Comparison of ENCODE assay signal across 1 cellular context in the genomic region with DNA sequence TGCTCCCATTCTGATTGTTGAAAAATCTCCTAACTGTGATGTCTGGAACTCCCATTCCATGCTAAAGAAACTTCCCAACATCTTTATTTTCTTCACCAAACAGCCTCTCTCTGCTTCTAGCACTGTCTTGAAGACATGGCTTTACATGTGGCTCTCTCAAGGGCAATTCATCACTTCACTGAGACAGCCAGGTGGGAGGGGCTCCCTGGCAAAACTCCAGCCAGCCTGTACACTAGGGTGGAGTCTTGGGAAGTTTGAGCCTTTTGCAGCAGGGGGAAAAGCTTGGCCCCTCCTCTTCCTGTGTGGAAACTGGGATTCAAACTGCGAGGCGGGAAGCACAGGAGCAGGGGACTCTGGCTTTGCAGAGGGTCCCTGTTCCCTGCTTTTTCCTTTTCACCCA.
TF ChIP-seq lines count a peak whose summit lies in the region.

No MANE protein-coding gene starts in this region.

TF ChIP-seq in HCT116, 20 proteins besides CTCF, POLR2A, EP300 and RAD21 (continued from another document):
- TF ChIP-seq, protein P1, sequence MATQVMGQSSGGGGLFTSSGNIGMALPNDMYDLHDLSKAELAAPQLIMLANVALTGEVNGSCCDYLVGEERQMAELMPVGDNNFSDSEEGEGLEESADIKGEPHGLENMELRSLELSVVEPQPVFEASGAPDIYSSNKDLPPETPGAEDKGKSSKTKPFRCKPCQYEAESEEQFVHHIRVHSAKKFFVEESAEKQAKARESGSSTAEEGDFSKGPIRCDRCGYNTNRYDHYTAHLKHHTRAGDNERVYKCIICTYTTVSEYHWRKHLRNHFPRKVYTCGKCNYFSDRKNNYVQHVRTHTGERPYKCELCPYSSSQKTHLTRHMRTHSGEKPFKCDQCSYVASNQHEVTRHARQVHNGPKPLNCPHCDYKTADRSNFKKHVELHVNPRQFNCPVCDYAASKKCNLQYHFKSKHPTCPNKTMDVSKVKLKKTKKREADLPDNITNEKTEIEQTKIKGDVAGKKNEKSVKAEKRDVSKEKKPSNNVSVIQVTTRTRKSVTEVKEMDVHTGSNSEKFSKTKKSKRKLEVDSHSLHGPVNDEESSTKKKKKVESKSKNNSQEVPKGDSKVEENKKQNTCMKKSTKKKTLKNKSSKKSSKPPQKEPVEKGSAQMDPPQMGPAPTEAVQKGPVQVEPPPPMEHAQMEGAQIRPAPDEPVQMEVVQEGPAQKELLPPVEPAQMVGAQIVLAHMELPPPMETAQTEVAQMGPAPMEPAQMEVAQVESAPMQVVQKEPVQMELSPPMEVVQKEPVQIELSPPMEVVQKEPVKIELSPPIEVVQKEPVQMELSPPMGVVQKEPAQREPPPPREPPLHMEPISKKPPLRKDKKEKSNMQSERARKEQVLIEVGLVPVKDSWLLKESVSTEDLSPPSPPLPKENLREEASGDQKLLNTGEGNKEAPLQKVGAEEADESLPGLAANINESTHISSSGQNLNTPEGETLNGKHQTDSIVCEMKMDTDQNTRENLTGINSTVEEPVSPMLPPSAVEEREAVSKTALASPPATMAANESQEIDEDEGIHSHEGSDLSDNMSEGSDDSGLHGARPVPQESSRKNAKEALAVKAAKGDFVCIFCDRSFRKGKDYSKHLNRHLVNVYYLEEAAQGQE (IDR thresholded peaks at IDR 0.05; ENCODE audit: low read depth), result no peak
- TF ChIP-seq CBX3 (IDR thresholded peaks at IDR 0.05; ENCODE audit: low read depth) (no peak), EZH2phosphoT487 (IDR thresholded peaks at IDR 0.05; ENCODE audit: borderline replicate concordance) (no peak), ZNF274 (IDR thresholded peaks at IDR 0.05; ENCODE audit: low read depth, low read length) (no peak)
TF ChIP-seq in HCT116: peak in this region for 0.
